Comparison of ENCODE assay signal across 22 cellular contexts in the genomic region with DNA sequence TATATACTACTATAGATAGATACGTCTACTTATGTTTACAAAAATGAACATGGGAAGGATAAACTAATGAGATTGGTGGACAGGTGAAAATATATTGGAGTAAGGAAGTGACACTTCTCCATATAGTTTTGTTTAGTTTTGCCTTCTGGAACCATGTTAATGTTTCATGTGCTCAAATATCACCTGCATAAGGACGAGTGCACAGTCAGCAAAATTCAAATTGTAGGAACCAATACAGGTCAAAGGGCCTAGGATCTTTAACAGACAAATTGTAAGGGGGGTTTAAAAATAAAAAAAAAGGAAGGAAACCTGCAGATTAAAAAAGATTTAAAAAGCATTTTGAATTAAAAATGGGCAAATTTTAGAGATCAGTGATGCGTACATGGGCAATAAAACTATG.
"Had no signal": no experiment of that assay in that cellular context is flagged by ENCODE, and none has a peak within 500 bp of the region (broad histone marks: within the 10 kb centered on the region; RNA-seq: fewer than 3 reads in every experiment).

No MANE protein-coding gene starts in this region.

- DNase-seq: activated CD4-positive, alpha-beta T cell treated with anti-CD3 and anti-CD28 coated beads for 4 hours; activated CD8-positive, alpha-beta memory T cell treated with anti-CD3 and anti-CD28 coated beads, Interleukin-2, amount 50 U/mL, for 4 hours; activated CD8-positive, alpha-beta T cell treated with anti-CD3 and anti-CD28 coated beads for 36 hours; activated naive CD4-positive, alpha-beta T cell treated with anti-CD3 and anti-CD28 coated beads, Interleukin-2, amount 50 U/mL, for 16 hours; activated T-cell treated with anti-CD3 and anti-CD28 coated beads, Interleukin-2, amount 50 U/mL, for 72 hours; aorta; caudate nucleus; MM.1S; NCI-H1417; NCI-H2029; NCI-H2107; NCI-H345; NCI-H510A; NCI-H69; NK-92 treated with Interleukin-12 subunit alpha and Interleukin-12 subunit beta, amount 100 ng/mL, for 24 hours; OCI-M1; RPMI8226; SJCRH30 had no signal

- H3K27me3 ChIP-seq: breast epithelium, SJCRH30 had no signal

- H3K27me3 Mint-ChIP-seq: activated CD8-positive, alpha-beta T cell treated with anti-CD3 and anti-CD28 coated beads for 36 hours had no signal

- H3K4me3 Mint-ChIP-seq: activated CD8-positive, alpha-beta T cell treated with anti-CD3 and anti-CD28 coated beads for 36 hours; activated T-cell treated with anti-CD3 and anti-CD28 coated beads, Interleukin-2, amount 50 U/mL, for 72 hours; T-helper 1 cell treated with Interleukin-12 subunit alpha and Interleukin-12 subunit beta and Interleukin-4 antibody, amounts not matched to agents 30 μg/mL and 1 μg/mL, for 36 hours had no signal

- H3K36me3 ChIP-seq: breast epithelium, SJCRH30 had no signal

- H3K27ac Mint-ChIP-seq: activated CD8-positive, alpha-beta T cell treated with anti-CD3 and anti-CD28 coated beads for 36 hours; activated T-cell treated with anti-CD3 and anti-CD28 coated beads, Interleukin-2, amount 50 U/mL, for 72 hours; T-helper 1 cell treated with Interleukin-12 subunit alpha and Interleukin-12 subunit beta and Interleukin-4 antibody, amounts not matched to agents 30 μg/mL and 1 μg/mL, for 36 hours had no signal

- H3K9me3 Mint-ChIP-seq: activated CD8-positive, alpha-beta T cell treated with anti-CD3 and anti-CD28 coated beads for 36 hours; activated T-cell treated with anti-CD3 and anti-CD28 coated beads, Interleukin-2, amount 50 U/mL, for 72 hours; T-helper 1 cell treated with Interleukin-12 subunit alpha and Interleukin-12 subunit beta and Interleukin-4 antibody, amounts not matched to agents 30 μg/mL and 1 μg/mL, for 36 hours had no signal

- H3K4me1 ChIP-seq: breast epithelium, SJCRH30 had no signal

- H3K27ac ChIP-seq: breast epithelium, SJCRH30 had no signal

- ATAC-seq: activated CD4-positive, CD25-positive, alpha-beta regulatory T cell treated with anti-CD3 and anti-CD28 coated beads, Interleukin-2, amount 50 U/mL, for 24 hours; activated CD8-positive, alpha-beta T cell treated with anti-CD3 and anti-CD28 coated beads for 36 hours; activated T-cell treated with anti-CD3 and anti-CD28 coated beads, Interleukin-2, amount 50 U/mL, for 72 hours; Panc1 had no signal

- H3K4me3 ChIP-seq: breast epithelium, SJCRH30 had no signal

- H3K9me3 ChIP-seq: SJCRH30 had no signal
